ENCODE assay signal across 12 cellular contexts in the genomic region with DNA sequence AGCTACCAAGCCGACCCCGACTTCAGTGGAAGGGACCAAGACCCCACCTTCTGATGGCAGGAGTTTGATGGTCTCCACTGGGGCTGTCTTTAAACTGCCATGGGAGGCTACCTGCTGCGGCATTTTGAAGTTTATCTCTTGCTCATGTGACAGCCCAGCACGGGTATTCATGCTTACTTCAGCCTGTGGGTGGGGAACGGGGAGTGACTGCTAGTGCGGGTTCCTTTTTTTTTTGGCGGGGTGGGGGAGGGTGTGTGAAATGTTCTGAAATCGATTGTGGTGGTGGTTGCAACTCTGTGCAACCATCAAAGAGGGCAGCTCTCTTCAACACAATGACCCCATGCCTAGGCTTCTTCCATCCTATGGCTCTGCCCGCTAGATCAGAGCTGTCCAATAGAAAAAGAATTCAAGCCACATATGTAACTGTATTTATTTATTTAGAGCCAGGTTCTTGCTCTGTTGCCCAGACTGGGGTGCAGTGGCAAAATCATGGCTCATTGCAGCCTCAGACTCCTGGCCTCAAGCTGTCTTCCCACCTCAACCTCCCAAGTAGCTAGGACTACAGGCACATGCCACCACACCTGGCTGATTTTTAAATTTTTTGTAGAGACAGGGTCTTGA. TPM values are rescaled to one million over a fixed set of nuclear protein-coding genes. Genes with fewer than 3 reads are reported as not detected.
A peak's percentile ranks its signal among the peaks of the same experiment; 100 is the strongest.
DNase-seq lines count a peak whose midpoint lies in the region; ATAC-seq and TF ChIP-seq lines count a peak whose summit lies in the region.
"Had no signal": no experiment of that assay in that cellular context is flagged by ENCODE, and none has a peak within 500 bp of the region (broad histone marks: within the 10 kb centered on the region; RNA-seq: fewer than 3 reads in every experiment).

No MANE protein-coding gene starts in this region.

- intact Hi-C loops in dendritic cell treated with granulocyte-macrophage colony-stimulating factor and Interleukin-4, amounts not matched to agents 40 ng/mL and 50 ng/mL, for 4 days (cut with micrococcal nuclease), result no loop called here
- intact Hi-C loops in gastrocnemius medialis (cut with DNase I; ENCODE audit: low total_unique reads), result no loop called here
- intact Hi-C loops in tibial artery (cut with DNase I; ENCODE audit: low total_unique reads), result no loop called here

- in situ Hi-C loops in gastrocnemius medialis (cut with MboI; ENCODE audit: low sequenced_read_pairs in 4 of 4), result no loop called here

- H3K9me3 ChIP-seq in gastrocnemius medialis (no peaks in the 10 kb centered on the region), tibial artery (no peaks in the 10 kb centered on the region)
- H3K9me3 ChIP-seq: ascending aorta had no signal

- no peak overlapping the region for H3K4me3 ChIP-seq in gastrocnemius medialis
- no peak overlapping the region for H3K4me3 ChIP-seq in tibial artery
- H3K4me3 ChIP-seq: ascending aorta had no signal

- peaks cover 2% of the 10 kb centered on the region for H3K27me3 Mint-ChIP-seq in dendritic cell treated with granulocyte-macrophage colony-stimulating factor and Interleukin-4, amounts not matched to agents 40 ng/mL and 50 ng/mL, for 4 days

- TF ChIP-seq POLR2A in gastrocnemius medialis (IDR thresholded peaks at IDR 0.05), result no peak

- no peaks in the 10 kb centered on the region for H3K9me3 Mint-ChIP-seq in dendritic cell treated with granulocyte-macrophage colony-stimulating factor and Interleukin-4, amounts not matched to agents 40 ng/mL and 50 ng/mL, for 4 days

- ATAC-seq in GM21381 (IDR thresholded peaks at IDR 0.05; ENCODE audit: unreplicated experiment), result peak; percentile 23
- ATAC-seq in gastrocnemius medialis, result no peak
- no peak for ATAC-seq in GM18858 (IDR thresholded peaks at IDR 0.05; ENCODE audit: unreplicated experiment)
- ATAC-seq: left lobe of liver had no signal

- no peak overlapping the region for H3K4me3 Mint-ChIP-seq in dendritic cell treated with granulocyte-macrophage colony-stimulating factor and Interleukin-4, amounts not matched to agents 40 ng/mL and 50 ng/mL, for 4 days

- DNase-seq in GM10266 (ENCODE audit: extremely low spot score) (peak; percentile 56), SKM-1 (lab: John Stamatoyannopoulos, UW; ENCODE audit: unreplicated experiment) (peak; percentile 62), gastrocnemius medialis (no peak), tibial artery (no peak), NCI-H524 (lab: John Stamatoyannopoulos, UW) (no peak)
- DNase-seq: DMS 273 treated with DMSO at 0.1 percent for 48 hours, NCI-H1436 treated with DMSO at 0.1 percent for 48 hours had no signal

- H3K27me3 ChIP-seq in gastrocnemius medialis (no peaks in the 10 kb centered on the region), tibial artery (no peaks in the 10 kb centered on the region)
- H3K27me3 ChIP-seq: ascending aorta had no signal

- H3K4me1 Mint-ChIP-seq in dendritic cell treated with granulocyte-macrophage colony-stimulating factor and Interleukin-4, amounts not matched to agents 40 ng/mL and 50 ng/mL, for 4 days (ENCODE audit: low read depth), result peaks cover 81% of the 10 kb centered on the region

- no peaks in the 10 kb centered on the region for H3K36me3 ChIP-seq in gastrocnemius medialis
- H3K36me3 ChIP-seq in tibial artery, result no peaks in the 10 kb centered on the region
- H3K36me3 ChIP-seq: ascending aorta had no signal

- H3K27ac Mint-ChIP-seq in dendritic cell treated with granulocyte-macrophage colony-stimulating factor and Interleukin-4, amounts not matched to agents 40 ng/mL and 50 ng/mL, for 4 days, result peak overlapping the region; percentile 62

- H3K36me3 Mint-ChIP-seq in dendritic cell treated with granulocyte-macrophage colony-stimulating factor and Interleukin-4, amounts not matched to agents 40 ng/mL and 50 ng/mL, for 4 days (ENCODE audit: low read depth), result no peaks in the 10 kb centered on the region

- TF ChIP-seq CTCF in GM10266 (IDR thresholded peaks at IDR 0.05; ENCODE audit: control insufficient read depth, insufficient read depth, low read depth, missing control alignments), result no peak
- TF ChIP-seq CTCF in gastrocnemius medialis (IDR thresholded peaks at IDR 0.05 in 4 of 5, conservative IDR thresholded peaks at IDR 0.05 in 1 of 5), result no peak
- TF ChIP-seq CTCF in tibial artery (IDR thresholded peaks at IDR 0.05), result no peak

- H3K4me1 ChIP-seq in gastrocnemius medialis (no peaks in the 10 kb centered on the region), tibial artery (peaks cover 0 to 18% (median 2%) of the 10 kb centered on the region in 4 donors)

- H3K27ac ChIP-seq in gastrocnemius medialis (no peak overlapping the region), tibial artery (no peak overlapping the region)
- H3K27ac ChIP-seq: ascending aorta had no signal

RNA-seq across cellular contexts. Expression of a gene that starts 53.7 kb away (rescaled TPM):
- total RNA-seq in gastrocnemius medialis, result 1 to 10 TPM in 1 of 4 donors, under 1 TPM in 3; 0.16 to 2.4 (median 0.59) TPM

Comparison
In these comparisons a context has a peak if more than half of its experiments do, and no peak if none do; other contexts are left out.
1. DNase-seq: peak in GM10266 (single experiment) and SKM-1 (single experiment); none in gastrocnemius medialis (0 of 2), tibial artery (0 of 2) and NCI-H524 (0 of 2).